In the genomic region with DNA sequence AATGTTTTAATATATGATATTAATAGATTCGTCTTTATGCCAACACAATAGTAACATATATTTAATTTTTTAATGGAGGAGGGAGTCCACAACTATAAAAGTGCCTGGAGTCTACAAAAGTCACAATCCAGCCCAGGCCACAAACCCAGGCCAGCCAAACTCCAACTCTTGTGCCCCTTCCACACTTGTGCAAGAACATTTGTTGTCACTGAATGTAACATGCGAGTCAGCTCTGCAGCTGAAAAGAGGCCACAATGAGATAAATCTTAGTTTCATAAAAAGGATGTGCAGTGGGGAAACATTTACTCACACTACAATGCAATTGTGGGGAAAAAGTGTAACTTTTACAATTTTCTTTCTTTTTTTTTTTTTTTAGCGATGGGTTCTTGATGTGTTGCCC, we compare ENCODE assay signal across 19 cellular contexts.
DNase-seq lines count a peak whose midpoint lies in the region; ATAC-seq and TF ChIP-seq lines count a peak whose summit lies in the region.
"Had no signal": no experiment of that assay in that cellular context is flagged by ENCODE, and none has a peak within 500 bp of the region (broad histone marks: within the 10 kb centered on the region; RNA-seq: fewer than 3 reads in every experiment).

No MANE protein-coding gene starts in this region.

- peaks cover 5% of the 10 kb centered on the region for H3K4me1 Mint-ChIP-seq in neural progenitor cell
- H3K4me1 Mint-ChIP-seq: activated naive CD8-positive, alpha-beta T cell treated with anti-CD3 and anti-CD28 coated beads for 36 hours had no signal

- no peak overlapping the region for H3K4me3 Mint-ChIP-seq in neural progenitor cell
- H3K4me3 Mint-ChIP-seq: activated naive CD8-positive, alpha-beta T cell treated with anti-CD3 and anti-CD28 coated beads for 36 hours; nephron had no signal

- no peak for ATAC-seq in right cardiac atrium
- no peak for ATAC-seq in foreskin keratinocyte
- ATAC-seq: HepG2 had no signal

- DNase-seq in cardiac septum (ENCODE audit: low spot score): peak; percentile 43
- DNase-seq in right cardiac atrium: no peak
- DNase-seq in SJSA1 (ENCODE audit: low read depth in 1 of 2, low spot score in 2 of 2): peak in 1 of 2 experiments; percentile 20
- DNase-seq in foreskin keratinocyte: no peak
- peak in 1 of 2 donors; percentile 59 for DNase-seq in tibial artery
- no peak for DNase-seq in neural progenitor cell (ENCODE audit: low spot score)
- no peak for DNase-seq in NCI-H1092 (lab: John Stamatoyannopoulos, UW)
- no peak for DNase-seq in ACHN
- DNase-seq: activated naive CD8-positive, alpha-beta T cell treated with anti-CD3 and anti-CD28 coated beads for 36 hours; DMS79; heart left ventricle; MM.1S; NCI-H187 treated with DMSO at 0.1 percent for 48 hours; NCI-H446; RPMI8226; spleen had no signal

- H3K36me3 ChIP-seq in SJSA1: no peaks in the 10 kb centered on the region
- no peaks in the 10 kb centered on the region for H3K36me3 ChIP-seq in tibial artery
- no peaks in the 10 kb centered on the region for H3K36me3 ChIP-seq in neural progenitor cell
- H3K36me3 ChIP-seq: heart left ventricle, spleen had no signal

- H3K79me2 ChIP-seq in neural progenitor cell (ENCODE audit: low read depth): no peaks in the 10 kb centered on the region

- intact Hi-C loops in cardiac septum (cut with DNase I): no loop called here
- intact Hi-C loops in right cardiac atrium (cut with DNase I): loop anchor here in 2 of 4 donors (5.0 to 10.0 kb wide), 2 partner anchors 70 to 83 kb away; no protein-coding TSS in a partner anchor
- intact Hi-C loops in tibial artery (cut with DNase I; ENCODE audit: low total_unique reads): no loop called here

- no peak overlapping the region for H3K4me3 ChIP-seq in right cardiac atrium (ENCODE audit: low read length)
- no peak overlapping the region for H3K4me3 ChIP-seq in SJSA1
- no peak overlapping the region for H3K4me3 ChIP-seq in tibial artery
- no peak overlapping the region for H3K4me3 ChIP-seq in neural progenitor cell
- H3K4me3 ChIP-seq: heart left ventricle, spleen had no signal

- peaks cover 8% of the 10 kb centered on the region for H3K27me3 Mint-ChIP-seq in neural progenitor cell (ENCODE audit: insufficient read depth, low read depth)
- H3K27me3 Mint-ChIP-seq: activated naive CD8-positive, alpha-beta T cell treated with anti-CD3 and anti-CD28 coated beads for 36 hours had no signal

- H3F3A ChIP-seq in neural progenitor cell (ENCODE audit: low read depth): no peaks in the 10 kb centered on the region

- in situ Hi-C loops in ACHN (cut with HindIII; ENCODE audit: low pct_ligation_motif_present, low pct_unique_long_range_greater_than_20kb, low sequenced_read_pairs): no loop called here

- no peaks in the 10 kb centered on the region for H3K27me3 ChIP-seq in right cardiac atrium (ENCODE audit: control insufficient read depth, insufficient read depth)
- H3K27me3 ChIP-seq in SJSA1 (replicated peaks): no peaks in the 10 kb centered on the region
- H3K27me3 ChIP-seq in foreskin keratinocyte: no peaks in the 10 kb centered on the region
- no peaks in the 10 kb centered on the region for H3K27me3 ChIP-seq in tibial artery
- no peaks in the 10 kb centered on the region for H3K27me3 ChIP-seq in neural progenitor cell
- H3K27me3 ChIP-seq: heart left ventricle, spleen had no signal

- no peaks in the 10 kb centered on the region for H3K9me3 ChIP-seq in right cardiac atrium (ENCODE audit: control insufficient read depth, low read length)
- peaks cover 6% of the 10 kb centered on the region; the same call in 1 of the 2 replicates for H3K9me3 ChIP-seq in SJSA1 (replicated peaks)
- H3K9me3 ChIP-seq in tibial artery: no peaks in the 10 kb centered on the region
- no peaks in the 10 kb centered on the region for H3K9me3 ChIP-seq in neural progenitor cell (ENCODE audit: low read depth)

- H3K36me3 Mint-ChIP-seq in neural progenitor cell: no peaks in the 10 kb centered on the region
- H3K36me3 Mint-ChIP-seq: activated naive CD8-positive, alpha-beta T cell treated with anti-CD3 and anti-CD28 coated beads for 36 hours had no signal

- H3K27ac ChIP-seq in right cardiac atrium (ENCODE audit: low read length) (no peak overlapping the region), SJSA1 (peak overlapping the region; percentile 5; the same call in 1 of the 2 replicates), foreskin keratinocyte (peak overlapping the region; percentile 62), tibial artery (peak overlapping the region; percentile 26 to 54), neural progenitor cell (no peak overlapping the region)
- H3K27ac ChIP-seq: spleen had no signal

- H3K9me3 Mint-ChIP-seq in neural progenitor cell: no peaks in the 10 kb centered on the region

- WGBS in right cardiac atrium: 85% methylated on average over 3 of the region's 3 CpGs

- H3K27ac Mint-ChIP-seq in neural progenitor cell: no peak overlapping the region
- H3K27ac Mint-ChIP-seq: activated naive CD8-positive, alpha-beta T cell treated with anti-CD3 and anti-CD28 coated beads for 36 hours; progenitor cell of endocrine pancreas had no signal

- no peak overlapping the region for H3K4me2 ChIP-seq in neural progenitor cell

- H3K9ac ChIP-seq in neural progenitor cell: no peak overlapping the region

- no peaks in the 10 kb centered on the region for H4K20me1 ChIP-seq in neural progenitor cell (ENCODE audit: low read depth)

- TF ChIP-seq CTCF in foreskin keratinocyte (conservative IDR thresholded peaks at IDR 0.05) (no peak), tibial artery (IDR thresholded peaks at IDR 0.05) (no peak), neural progenitor cell (IDR thresholded peaks at IDR 0.05) (no peak)

- no peak overlapping the region for H2AFZ ChIP-seq in neural progenitor cell (replicated peaks)

- peaks cover 10% of the 10 kb centered on the region for H3K4me1 ChIP-seq in right cardiac atrium (ENCODE audit: control insufficient read depth, insufficient read depth, low read length)
- H3K4me1 ChIP-seq in SJSA1 (replicated peaks): peaks cover 55% of the 10 kb centered on the region
- peaks cover 24% of the 10 kb centered on the region for H3K4me1 ChIP-seq in foreskin keratinocyte
- peaks cover 0 to 52% (median 26%) of the 10 kb centered on the region in 4 donors for H3K4me1 ChIP-seq in tibial artery
- no peaks in the 10 kb centered on the region for H3K4me1 ChIP-seq in neural progenitor cell

Comparison
In these comparisons a context has a peak if more than half of its experiments do, and no peak if none do; other contexts are left out.
1. H3K27ac ChIP-seq: peak in SJSA1 (single experiment), foreskin keratinocyte (single experiment) and tibial artery (2 of 2); none in right cardiac atrium (single experiment) and neural progenitor cell (single experiment).